Comparison of ENCODE assay signal across 14 cellular contexts in the genomic region with DNA sequence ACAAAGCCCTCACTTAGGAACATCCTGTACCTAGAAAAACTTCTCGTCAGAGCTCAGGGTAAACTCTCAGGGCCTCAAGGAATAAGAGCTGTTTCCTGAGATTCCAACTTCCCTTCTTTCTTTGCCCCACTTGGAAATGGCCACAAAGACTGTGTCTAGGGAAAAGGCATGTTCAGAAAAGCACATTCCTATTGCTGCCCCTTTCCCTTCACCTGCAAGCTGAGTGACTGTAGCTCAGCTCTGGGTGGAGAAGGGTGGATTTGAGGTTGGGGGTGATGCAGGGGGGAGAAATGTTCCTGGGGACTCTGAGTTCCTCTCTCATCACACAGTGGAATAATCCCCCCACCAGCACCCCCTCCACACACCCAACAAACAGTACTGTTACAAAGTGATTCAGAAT. TPM values are rescaled to one million over a fixed set of nuclear protein-coding genes. Genes with fewer than 3 reads are reported as not detected.
DNase-seq lines count a peak whose midpoint lies in the region; ATAC-seq and TF ChIP-seq lines count a peak whose summit lies in the region.
"Had no signal": no experiment of that assay in that cellular context is flagged by ENCODE, and none has a peak within 500 bp of the region (broad histone marks: within the 10 kb centered on the region; RNA-seq: fewer than 3 reads in every experiment).

No MANE protein-coding gene starts in this region.

- CTCF ChIA-PET in HEK293 (lab: Yijun Ruan, JAX), result interaction anchor here (0.7 to 22.5 kb wide), 15 partner anchors 7 to 899 kb away, joined by 3 to 353 read pairs (median 6); partner anchors contain the start of gene ENDOU

- ATAC-seq in left lobe of liver (no peak), HG02870 (IDR thresholded peaks at IDR 0.05; ENCODE audit: unreplicated experiment) (no peak), GM18870 (IDR thresholded peaks at IDR 0.05; ENCODE audit: unreplicated experiment) (no peak), GM21360 (IDR thresholded peaks at IDR 0.05; ENCODE audit: unreplicated experiment) (no peak)

- no peak for TF ChIP-seq CTCF in HEK293 (tag by site-specific recombination; IDR thresholded peaks at IDR 0.05)

- H3K4me1 ChIP-seq in HEK293 (ENCODE audit: control insufficient read depth, insufficient read depth, low read length) (peaks cover 5% of the 10 kb centered on the region), stomach smooth muscle (ENCODE audit: control insufficient read depth, insufficient read depth, low read length) (peaks cover 42% of the 10 kb centered on the region)

- peak overlapping the region in 1 of 2 donors; percentile 46 for H3K9ac ChIP-seq in stomach smooth muscle (ENCODE audit: low read length in 2 of 2)

- no peak overlapping the region for H3K4me3 ChIP-seq in HEK293 (ENCODE audit: low read depth, low read length)
- no peak overlapping the region for H3K4me3 ChIP-seq in stomach smooth muscle (ENCODE audit: low read length in 2 of 2)
- H3K4me3 ChIP-seq: psoas muscle had no signal

- POLR2A ChIA-PET in HEK293 (lab: Yijun Ruan, JAX), result no interaction called here

- peak; percentile 26 for DNase-seq in activated CD8-positive, alpha-beta memory T cell treated with anti-CD3 and anti-CD28 coated beads, Interleukin-2, amount 50 U/mL, for 48 hours
- DNase-seq in left lobe of liver (ENCODE audit: low spot score) (peak; percentile 21), RPMI8226 (no peak)
- DNase-seq: BE2C, NCI-H1694 treated with DMSO at 0.1 percent for 48 hours, NCI-H524 had no signal

- no peaks in the 10 kb centered on the region for H3K27me3 ChIP-seq in stomach smooth muscle (ENCODE audit: control insufficient read depth in 1 of 2, insufficient read depth in 2 of 2, low read length in 2 of 2)
- H3K27me3 ChIP-seq: BE2C had no signal

- H3K9me3 ChIP-seq in HEK293 (ENCODE audit: control insufficient read depth, insufficient read depth, low read depth, low read length) (no peaks in the 10 kb centered on the region), stomach smooth muscle (ENCODE audit: control insufficient read depth in 2 of 2, low read length in 2 of 2) (no peaks in the 10 kb centered on the region)
- H3K9me3 ChIP-seq: BE2C, psoas muscle had no signal

- H3K27ac ChIP-seq in HEK293 (ENCODE audit: extremely low read depth, low read depth, low read length), result no peak overlapping the region
- H3K27ac ChIP-seq in stomach smooth muscle (ENCODE audit: low read length), result peak overlapping the region; percentile 92

- H3K36me3 ChIP-seq in HEK293 (ENCODE audit: control insufficient read depth in 2 of 2, insufficient read depth in 1 of 2, low read length in 2 of 2) (no peaks in the 10 kb centered on the region), stomach smooth muscle (ENCODE audit: control insufficient read depth in 2 of 2, insufficient read depth in 2 of 2, low read length in 2 of 2) (peaks cover 5 to 14% of the 10 kb centered on the region in 2 donors)
- H3K36me3 ChIP-seq: BE2C had no signal

TF ChIP-seq in HEK293, 187 proteins besides CTCF, POLR2A, EP300 and RAD21:
- TF ChIP-seq ZNF324 (tag by site-specific recombination; IDR thresholded peaks at IDR 0.05) (no peak), ZNF530 (tag by site-specific recombination; IDR thresholded peaks at IDR 0.05; ENCODE audit: low read depth) (0 out of 2 replicates have a peak, but pooled peaks have one; percentile 80), ZNF48 (tag by site-specific recombination; IDR thresholded peaks at IDR 0.05) (no peak)

RNA-seq across cellular contexts. Expression of gene ENDOU, which starts 6.8 kb away (rescaled TPM):
- total RNA-seq in left lobe of liver, result not detected
- total RNA-seq: endothelial cell of umbilical vein, HT1080 had no signal

RNA-seq across cellular contexts. Expression of gene RPAP3, which starts 12.7 kb away (rescaled TPM):
- total RNA-seq in left lobe of liver, result 5.8 TPM

RNA-seq across cellular contexts. Expression of gene RAPGEF3, which starts 40.1 kb away (rescaled TPM):
- 2.1 TPM for total RNA-seq in left lobe of liver

RNA-seq across cellular contexts. Expression of gene SLC48A1, which starts 54.5 kb away (rescaled TPM):
- 14.1 TPM for total RNA-seq in left lobe of liver
